In the genomic region with DNA sequence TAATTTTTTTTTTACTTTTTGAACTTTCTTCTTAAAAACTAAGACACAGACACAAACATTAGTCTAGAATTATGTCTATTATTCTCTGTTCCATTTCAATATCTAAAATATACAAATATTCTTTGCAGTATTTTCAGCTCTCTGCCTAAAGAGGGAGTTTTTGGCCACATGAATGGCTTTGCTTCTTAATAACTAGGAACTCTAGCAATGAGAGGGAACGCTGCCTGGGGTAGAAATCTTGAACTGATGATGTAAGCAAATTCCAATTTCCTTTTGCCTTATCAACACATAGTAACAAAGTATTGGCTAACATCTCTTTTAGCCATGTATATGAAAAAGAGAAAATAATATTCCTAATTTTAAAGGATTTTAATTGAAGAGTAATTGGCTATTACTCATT, we compare ENCODE assay signal across 12 cellular contexts. TPM values are rescaled to one million over a fixed set of nuclear protein-coding genes. Genes with fewer than 3 reads are reported as not detected.
DNase-seq lines count a peak whose midpoint lies in the region; ATAC-seq, FAIRE-seq and TF ChIP-seq lines count a peak whose summit lies in the region.
"Had no signal": no experiment of that assay in that cellular context is flagged by ENCODE, and none has a peak within 500 bp of the region (broad histone marks: within the 10 kb centered on the region; RNA-seq: fewer than 3 reads in every experiment).

No MANE protein-coding gene starts in this region.

- H3K9me3 Mint-ChIP-seq in HFFc6: no peaks in the 10 kb centered on the region; the same call in 1 of the 2 replicates
- peaks cover 1% of the 10 kb centered on the region for H3K9me3 Mint-ChIP-seq in astrocyte (ENCODE audit: unreplicated experiment)
- peaks cover 3% of the 10 kb centered on the region for H3K9me3 Mint-ChIP-seq in Calu3 (ENCODE audit: low read depth, unreplicated experiment)

- H3K79me2 ChIP-seq in astrocyte (ENCODE audit: insufficient read depth, low read length): no peaks in the 10 kb centered on the region

- no peak overlapping the region for H3K27ac ChIP-seq in astrocyte (ENCODE audit: low read depth, low read length)

- TF ChIP-seq CTCF in AG09309 (IDR thresholded peaks at IDR 0.05; ENCODE audit: control insufficient read depth, insufficient read depth, low read depth, low read length, missing control alignments) (peak; percentile 38), HFFc6 (IDR thresholded peaks at IDR 0.05) (peak; percentile 53), astrocyte (IDR thresholded peaks at IDR 0.05; ENCODE audit: insufficient read depth, low read depth, low read length) (peak; percentile 21), Calu3 (IDR thresholded peaks at IDR 0.05; ENCODE audit: unreplicated experiment) (no peak)

- H3K4me3 ChIP-seq in AG09309 (ENCODE audit: control insufficient read depth, low read depth, low read length) (no peak overlapping the region), astrocyte (ENCODE audit: insufficient read depth, low read depth, low read length) (no peak overlapping the region)

- CTCF ChIA-PET in Calu3 (lab: Charles Lee): no interaction called here

- peak; percentile 32 for DNase-seq in AG09309 (ENCODE audit: low read depth)
- peak; percentile 26 for DNase-seq in HFFc6
- peak; percentile 58 for DNase-seq in astrocyte (ENCODE audit: low read depth)
- DNase-seq in kidney glomerular epithelial cell (lab: John Stamatoyannopoulos, UW): peak; percentile 59
- no peak for DNase-seq in SK-N-DZ (ENCODE audit: low spot score)
- DNase-seq in Calu3: no peak
- DNase-seq: islet precursor cell, NCI-H510A had no signal

- H3K27ac Mint-ChIP-seq in HFFc6 (no peak overlapping the region), astrocyte (ENCODE audit: unreplicated experiment) (no peak overlapping the region), Calu3 (ENCODE audit: unreplicated experiment) (no peak overlapping the region)
- H3K27ac Mint-ChIP-seq: activated T-helper 1 cell treated with anti-CD3 and anti-CD28 coated beads, Interleukin-12 subunit alpha, Interleukin-12 subunit beta, Interleukin-2, Interleukin-4 antibody, amounts not matched to agents 30 ng/mL and 10 ng/mL and 1 ng/mL, durations not matched to agents 14 hours and 24 hours and 36 hours had no signal

- no peaks in the 10 kb centered on the region for H3K9me3 ChIP-seq in astrocyte (ENCODE audit: insufficient read depth, low read depth, low read length)

- intact Hi-C loops in Calu3 (cut with micrococcal nuclease; ENCODE audit: unreplicated experiment): loop anchor here (1.0 to 2.0 kb wide), 2 partner anchors 74 to 273 kb away; no protein-coding TSS in a partner anchor

- H3K4me1 ChIP-seq in astrocyte (ENCODE audit: insufficient read depth, low read length): no peaks in the 10 kb centered on the region

- H3K36me3 ChIP-seq in astrocyte (ENCODE audit: insufficient read depth, low read length): no peaks in the 10 kb centered on the region

- ATAC-seq in HG02973 (IDR thresholded peaks at IDR 0.05; ENCODE audit: unreplicated experiment) (no peak), GM18517 (IDR thresholded peaks at IDR 0.05; ENCODE audit: unreplicated experiment) (no peak)

- no peaks in the 10 kb centered on the region for H4K20me1 ChIP-seq in astrocyte (ENCODE audit: insufficient read depth, low read length)

- H3K4me2 ChIP-seq in astrocyte (ENCODE audit: low read length): no peak overlapping the region

- H3K27me3 ChIP-seq in astrocyte (ENCODE audit: insufficient read depth, low read length): no peaks in the 10 kb centered on the region

- H3K27me3 Mint-ChIP-seq in HFFc6 (ENCODE audit: insufficient read depth): no peaks in the 10 kb centered on the region
- no peaks in the 10 kb centered on the region for H3K27me3 Mint-ChIP-seq in astrocyte (ENCODE audit: low read depth, unreplicated experiment)
- H3K27me3 Mint-ChIP-seq in Calu3 (ENCODE audit: unreplicated experiment): no peaks in the 10 kb centered on the region

- no peak for FAIRE-seq in astrocyte (lab: Jason Lieb, UNC)
- FAIRE-seq: HTR-8/SVneo had no signal

- no peak overlapping the region for H2AFZ ChIP-seq in astrocyte (ENCODE audit: low read depth, low read length)

- no peaks in the 10 kb centered on the region; the same call in 1 of the 2 replicates for H3K4me1 Mint-ChIP-seq in HFFc6 (ENCODE audit: low read depth)
- H3K4me1 Mint-ChIP-seq in astrocyte (ENCODE audit: low read depth, unreplicated experiment): no peaks in the 10 kb centered on the region
- H3K4me1 Mint-ChIP-seq in Calu3 (ENCODE audit: low read depth, unreplicated experiment): no peaks in the 10 kb centered on the region

- H3K36me3 Mint-ChIP-seq in HFFc6 (ENCODE audit: low read depth) (no peaks in the 10 kb centered on the region), astrocyte (ENCODE audit: low read depth, unreplicated experiment) (no peaks in the 10 kb centered on the region), Calu3 (ENCODE audit: insufficient read depth, unreplicated experiment) (no peaks in the 10 kb centered on the region)

- H3K4me3 Mint-ChIP-seq in HFFc6 (no peak overlapping the region), astrocyte (ENCODE audit: unreplicated experiment) (no peak overlapping the region), Calu3 (ENCODE audit: low read depth, unreplicated experiment) (no peak overlapping the region)
- H3K4me3 Mint-ChIP-seq: activated T-helper 1 cell treated with anti-CD3 and anti-CD28 coated beads, Interleukin-12 subunit alpha, Interleukin-12 subunit beta, Interleukin-2, Interleukin-4 antibody, amounts not matched to agents 30 ng/mL and 10 ng/mL and 1 ng/mL, durations not matched to agents 14 hours and 24 hours and 36 hours had no signal

- no TSS peak for BruUV-seq in Calu3 (replicated peaks; lab: Mats Ljungman, UMichigan)

- no peak overlapping the region for H3K9ac ChIP-seq in astrocyte (ENCODE audit: low read length)

RNA-seq across cellular contexts. Expression of a gene that starts 51.9 kb away (rescaled TPM):
- total RNA-seq in HFFc6 (2021; fragmentation: NEBNext Ultra II Directional; extraction: Animal tissue kit (Norgen Biotek cat#: 25700)): 10 to 100 TPM; 46.9 to 54.2 (median 49.2) TPM
- total RNA-seq in astrocyte (39.1 and 39.2 TPM in 2 replicates), Calu3 (2022) (51.0 and 53.4 TPM in 2 replicates)
- 59.0 and 65.0 TPM in 2 replicates for polyA plus RNA-seq in SK-N-DZ (2014; cell fraction: cytosol; rRNA removed)
- polyA plus RNA-seq in SK-N-DZ (2014; cell fraction: nucleus; rRNA removed): 46.3 and 51.0 TPM in 2 replicates

Comparison
In these comparisons a context has a peak if more than half of its experiments do, and no peak if none do; other contexts are left out.
1. DNase-seq: peak in AG09309 (single experiment), HFFc6 (single experiment), astrocyte (single experiment) and kidney glomerular epithelial cell (single experiment); none in SK-N-DZ (single experiment) and Calu3 (single experiment).